Comparison of ENCODE assay signal across 1 cellular context in the genomic region with DNA sequence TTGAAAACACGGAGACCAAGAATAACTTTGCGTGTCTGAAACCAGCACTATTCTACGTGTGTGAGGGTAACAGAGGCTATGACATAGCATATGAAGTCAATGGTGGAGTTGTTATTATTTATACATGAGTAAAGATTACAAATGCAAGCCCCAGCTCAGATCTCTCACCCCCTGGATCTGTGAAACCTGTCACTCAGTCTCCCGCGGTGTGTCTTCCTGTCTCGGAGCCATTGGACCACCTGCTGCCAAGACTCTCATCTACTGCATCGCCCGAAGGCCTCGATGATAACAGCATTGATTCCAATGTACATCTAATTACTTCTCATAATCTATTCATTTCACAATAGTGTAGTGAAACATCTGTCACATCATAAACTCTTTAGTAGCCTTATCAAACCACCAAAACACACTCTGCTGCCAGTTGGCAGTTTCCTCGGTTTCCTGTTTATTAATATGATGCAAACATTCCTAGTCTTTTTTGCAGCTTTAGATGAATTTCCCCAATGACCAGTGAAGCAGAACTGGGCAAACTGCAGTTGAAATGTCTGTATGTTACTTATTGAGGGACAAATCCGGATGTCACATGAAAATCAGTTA.
TF ChIP-seq lines count a peak whose summit lies in the region.

No MANE protein-coding gene starts in this region.

TF ChIP-seq in GM23338, 12 proteins besides CTCF, POLR2A, EP300 and RAD21 (continued from another document):
- TF ChIP-seq, protein P1, sequence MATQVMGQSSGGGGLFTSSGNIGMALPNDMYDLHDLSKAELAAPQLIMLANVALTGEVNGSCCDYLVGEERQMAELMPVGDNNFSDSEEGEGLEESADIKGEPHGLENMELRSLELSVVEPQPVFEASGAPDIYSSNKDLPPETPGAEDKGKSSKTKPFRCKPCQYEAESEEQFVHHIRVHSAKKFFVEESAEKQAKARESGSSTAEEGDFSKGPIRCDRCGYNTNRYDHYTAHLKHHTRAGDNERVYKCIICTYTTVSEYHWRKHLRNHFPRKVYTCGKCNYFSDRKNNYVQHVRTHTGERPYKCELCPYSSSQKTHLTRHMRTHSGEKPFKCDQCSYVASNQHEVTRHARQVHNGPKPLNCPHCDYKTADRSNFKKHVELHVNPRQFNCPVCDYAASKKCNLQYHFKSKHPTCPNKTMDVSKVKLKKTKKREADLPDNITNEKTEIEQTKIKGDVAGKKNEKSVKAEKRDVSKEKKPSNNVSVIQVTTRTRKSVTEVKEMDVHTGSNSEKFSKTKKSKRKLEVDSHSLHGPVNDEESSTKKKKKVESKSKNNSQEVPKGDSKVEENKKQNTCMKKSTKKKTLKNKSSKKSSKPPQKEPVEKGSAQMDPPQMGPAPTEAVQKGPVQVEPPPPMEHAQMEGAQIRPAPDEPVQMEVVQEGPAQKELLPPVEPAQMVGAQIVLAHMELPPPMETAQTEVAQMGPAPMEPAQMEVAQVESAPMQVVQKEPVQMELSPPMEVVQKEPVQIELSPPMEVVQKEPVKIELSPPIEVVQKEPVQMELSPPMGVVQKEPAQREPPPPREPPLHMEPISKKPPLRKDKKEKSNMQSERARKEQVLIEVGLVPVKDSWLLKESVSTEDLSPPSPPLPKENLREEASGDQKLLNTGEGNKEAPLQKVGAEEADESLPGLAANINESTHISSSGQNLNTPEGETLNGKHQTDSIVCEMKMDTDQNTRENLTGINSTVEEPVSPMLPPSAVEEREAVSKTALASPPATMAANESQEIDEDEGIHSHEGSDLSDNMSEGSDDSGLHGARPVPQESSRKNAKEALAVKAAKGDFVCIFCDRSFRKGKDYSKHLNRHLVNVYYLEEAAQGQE (IDR thresholded peaks at IDR 0.05; ENCODE audit: unreplicated experiment), result no peak
